Comparison of ENCODE assay signal across 19 cellular contexts in genomic region chr7:16999541-17000266, GRCh38.
DNase-seq lines count a peak whose midpoint lies in the region; ATAC-seq and TF ChIP-seq lines count a peak whose summit lies in the region.
"Had no signal": no experiment of that assay in that cellular context is flagged by ENCODE, and none has a peak within 500 bp of the region (broad histone marks: within the 10 kb centered on the region; RNA-seq: fewer than 3 reads in every experiment).

No MANE protein-coding gene starts in this region.

- H3K27me3 Mint-ChIP-seq in activated CD8-positive, alpha-beta memory T cell treated with anti-CD3 and anti-CD28 coated beads, Interleukin-2, amount 10 ng/mL, durations not matched to agents 7 days and 5 days = peaks cover 8% of the 10 kb centered on the region
- no peaks in the 10 kb centered on the region for H3K27me3 Mint-ChIP-seq in activated T-helper 17 cell treated with anti-CD3 and anti-CD28 coated beads, Interleukin-2, amount 50 U/mL, for 72 hours
- H3K27me3 Mint-ChIP-seq in stimulated activated memory B cell treated with anti-CD40 and anti-IgM and Interleukin-4, amounts not matched to agents 10 μg/mL and 1 μg/mL and 100 μg/mL, for 72 hours = no peaks in the 10 kb centered on the region
- peaks cover 6% of the 10 kb centered on the region for H3K27me3 Mint-ChIP-seq in nephron progenitor cell (ENCODE audit: low read depth, poor library complexity)
- H3K27me3 Mint-ChIP-seq: activated naive CD4-positive, alpha-beta T cell treated with anti-CD3 and anti-CD28 coated beads, Interleukin-2, amount 50 U/mL, for 24 hours had no signal

- peak overlapping the region; percentile 46 for H3K4me3 Mint-ChIP-seq in activated CD8-positive, alpha-beta memory T cell treated with anti-CD3 and anti-CD28 coated beads, Interleukin-2, amount 10 ng/mL, durations not matched to agents 7 days and 5 days
- H3K4me3 Mint-ChIP-seq in activated T-helper 17 cell treated with anti-CD3 and anti-CD28 coated beads, Interleukin-2, amount 50 U/mL, for 72 hours = peak overlapping the region; percentile 60
- no peak overlapping the region for H3K4me3 Mint-ChIP-seq in stimulated activated memory B cell treated with anti-CD40 and anti-IgM and Interleukin-4, amounts not matched to agents 10 μg/mL and 1 μg/mL and 100 μg/mL, for 72 hours
- no peak overlapping the region for H3K4me3 Mint-ChIP-seq in nephron progenitor cell
- H3K4me3 Mint-ChIP-seq: activated naive CD4-positive, alpha-beta T cell treated with anti-CD3 and anti-CD28 coated beads, Interleukin-2, amount 50 U/mL, for 24 hours had no signal

- H3K36me3 ChIP-seq in H7 (replicated peaks; ENCODE audit: control insufficient read depth, insufficient read depth, low read length) = no peaks in the 10 kb centered on the region
- H3K36me3 ChIP-seq: prostate gland had no signal

- DNase-seq in activated CD8-positive, alpha-beta memory T cell treated with anti-CD3 and anti-CD28 coated beads, Interleukin-2, amount 10 ng/mL, durations not matched to agents 7 days and 5 days = peak; percentile 59
- no peak for DNase-seq in activated CD8-positive, alpha-beta memory T cell treated with anti-CD3 and anti-CD28 coated beads, Interleukin-2, amount 50 U/mL, for 48 hours
- DNase-seq in NOMO-1 (lab: John Stamatoyannopoulos, UW; ENCODE audit: unreplicated experiment in 2 of 2) (peak; percentile 71 to 91), NCI-H526 (lab: John Stamatoyannopoulos, UW) (no peak), H7 (no peak), nephron progenitor cell (no peak)
- DNase-seq: activated CD4-positive, alpha-beta T cell treated with anti-CD3 and anti-CD28 coated beads for 48 hours; effector CD8-positive, alpha-beta T cell; GDM1; left colon; NCI-H2081; NCI-H69; RPMI8226; substantia nigra had no signal

- CTCF ChIA-PET in activated CD8-positive, alpha-beta memory T cell treated with anti-CD3 and anti-CD28 coated beads, Interleukin-2, amount 10 ng/mL, durations not matched to agents 7 days and 5 days (lab: Charles Lee) = interaction anchor here (0.7 to 4.0 kb wide), 5 partner anchors 10 to 491 kb away, joined by 3 to 17 read pairs (median 3); no protein-coding TSS in a partner anchor

- no peak for TF ChIP-seq CTCF in nephron progenitor cell (IDR thresholded peaks at IDR 0.05)

- H3K4me1 Mint-ChIP-seq in activated CD8-positive, alpha-beta memory T cell treated with anti-CD3 and anti-CD28 coated beads, Interleukin-2, amount 10 ng/mL, durations not matched to agents 7 days and 5 days = peaks cover 15% of the 10 kb centered on the region
- H3K4me1 Mint-ChIP-seq in activated T-helper 17 cell treated with anti-CD3 and anti-CD28 coated beads, Interleukin-2, amount 50 U/mL, for 72 hours = peaks cover 6% of the 10 kb centered on the region
- peaks cover 9% of the 10 kb centered on the region for H3K4me1 Mint-ChIP-seq in stimulated activated memory B cell treated with anti-CD40 and anti-IgM and Interleukin-4, amounts not matched to agents 10 μg/mL and 1 μg/mL and 100 μg/mL, for 72 hours
- no peaks in the 10 kb centered on the region for H3K4me1 Mint-ChIP-seq in nephron progenitor cell

- peaks cover 8% of the 10 kb centered on the region for H3K9me3 Mint-ChIP-seq in activated CD8-positive, alpha-beta memory T cell treated with anti-CD3 and anti-CD28 coated beads, Interleukin-2, amount 10 ng/mL, durations not matched to agents 7 days and 5 days (ENCODE audit: low read depth)
- peaks cover 13% of the 10 kb centered on the region for H3K9me3 Mint-ChIP-seq in activated T-helper 17 cell treated with anti-CD3 and anti-CD28 coated beads, Interleukin-2, amount 50 U/mL, for 72 hours
- H3K9me3 Mint-ChIP-seq in stimulated activated memory B cell treated with anti-CD40 and anti-IgM and Interleukin-4, amounts not matched to agents 10 μg/mL and 1 μg/mL and 100 μg/mL, for 72 hours = peaks cover 10% of the 10 kb centered on the region
- H3K9me3 Mint-ChIP-seq in nephron progenitor cell = peaks cover 24% of the 10 kb centered on the region

- peaks cover 37% of the 10 kb centered on the region for H3K36me3 Mint-ChIP-seq in activated CD8-positive, alpha-beta memory T cell treated with anti-CD3 and anti-CD28 coated beads, Interleukin-2, amount 10 ng/mL, durations not matched to agents 7 days and 5 days
- no peaks in the 10 kb centered on the region for H3K36me3 Mint-ChIP-seq in activated T-helper 17 cell treated with anti-CD3 and anti-CD28 coated beads, Interleukin-2, amount 50 U/mL, for 72 hours (ENCODE audit: low read depth)
- no peaks in the 10 kb centered on the region for H3K36me3 Mint-ChIP-seq in stimulated activated memory B cell treated with anti-CD40 and anti-IgM and Interleukin-4, amounts not matched to agents 10 μg/mL and 1 μg/mL and 100 μg/mL, for 72 hours
- no peaks in the 10 kb centered on the region for H3K36me3 Mint-ChIP-seq in nephron progenitor cell (ENCODE audit: low read depth)
- H3K36me3 Mint-ChIP-seq: activated naive CD4-positive, alpha-beta T cell treated with anti-CD3 and anti-CD28 coated beads, Interleukin-2, amount 50 U/mL, for 24 hours had no signal

- peak overlapping the region; percentile 81 for H3K27ac Mint-ChIP-seq in activated CD8-positive, alpha-beta memory T cell treated with anti-CD3 and anti-CD28 coated beads, Interleukin-2, amount 10 ng/mL, durations not matched to agents 7 days and 5 days
- H3K27ac Mint-ChIP-seq in activated T-helper 17 cell treated with anti-CD3 and anti-CD28 coated beads, Interleukin-2, amount 50 U/mL, for 72 hours = peak overlapping the region; percentile 85
- no peak overlapping the region for H3K27ac Mint-ChIP-seq in stimulated activated memory B cell treated with anti-CD40 and anti-IgM and Interleukin-4, amounts not matched to agents 10 μg/mL and 1 μg/mL and 100 μg/mL, for 72 hours
- H3K27ac Mint-ChIP-seq in nephron progenitor cell = no peak overlapping the region
- H3K27ac Mint-ChIP-seq: activated naive CD4-positive, alpha-beta T cell treated with anti-CD3 and anti-CD28 coated beads, Interleukin-2, amount 50 U/mL, for 24 hours had no signal

- ATAC-seq in activated CD8-positive, alpha-beta memory T cell treated with anti-CD3 and anti-CD28 coated beads, Interleukin-2, amount 10 ng/mL, durations not matched to agents 7 days and 5 days = peak; percentile 99
- ATAC-seq in activated T-helper 17 cell treated with anti-CD3 and anti-CD28 coated beads, Interleukin-2, amount 50 U/mL, for 72 hours (replicated peaks) = peak; percentile 98
- peak; percentile 45 for ATAC-seq in stimulated activated memory B cell treated with anti-CD40 and anti-IgM and Interleukin-4, amounts not matched to agents 10 μg/mL and 1 μg/mL and 100 μg/mL, for 72 hours
- ATAC-seq: A549, left colon had no signal

- no peaks in the 10 kb centered on the region for H3K27me3 ChIP-seq in H7 (ENCODE audit: control insufficient read depth, insufficient read depth, low read length)

- no peak overlapping the region for H3K4me3 ChIP-seq in H7 (ENCODE audit: insufficient read depth, low read depth, low read length)
- H3K4me3 ChIP-seq: A549, prostate gland had no signal

Comparison
In these comparisons a context has a peak if more than half of its experiments do, and no peak if none do; other contexts are left out.
1. DNase-seq: peak in activated CD8-positive, alpha-beta memory T cell treated with anti-CD3 and anti-CD28 coated beads, Interleukin-2, amount 10 ng/mL, durations not matched to agents 7 days and 5 days (single experiment) and NOMO-1 (2 of 2); none in activated CD8-positive, alpha-beta memory T cell treated with anti-CD3 and anti-CD28 coated beads, Interleukin-2, amount 50 U/mL, for 48 hours (single experiment), NCI-H526 (0 of 2), H7 (single experiment) and nephron progenitor cell (single experiment).
2. ATAC-seq: peak in every context shown above with its lines; median percentile 99 in activated CD8-positive, alpha-beta memory T cell treated with anti-CD3 and anti-CD28 coated beads, Interleukin-2, amount 10 ng/mL, durations not matched to agents 7 days and 5 days; 98 in activated T-helper 17 cell treated with anti-CD3 and anti-CD28 coated beads, Interleukin-2, amount 50 U/mL, for 72 hours; 45 in stimulated activated memory B cell treated with anti-CD40 and anti-IgM and Interleukin-4, amounts not matched to agents 10 μg/mL and 1 μg/mL and 100 μg/mL, for 72 hours.
3. H3K27ac Mint-ChIP-seq: peak in activated CD8-positive, alpha-beta memory T cell treated with anti-CD3 and anti-CD28 coated beads, Interleukin-2, amount 10 ng/mL, durations not matched to agents 7 days and 5 days (single experiment) and activated T-helper 17 cell treated with anti-CD3 and anti-CD28 coated beads, Interleukin-2, amount 50 U/mL, for 72 hours (single experiment); none in stimulated activated memory B cell treated with anti-CD40 and anti-IgM and Interleukin-4, amounts not matched to agents 10 μg/mL and 1 μg/mL and 100 μg/mL, for 72 hours (single experiment) and nephron progenitor cell (single experiment).
4. H3K4me3 Mint-ChIP-seq: peak in activated CD8-positive, alpha-beta memory T cell treated with anti-CD3 and anti-CD28 coated beads, Interleukin-2, amount 10 ng/mL, durations not matched to agents 7 days and 5 days (single experiment) and activated T-helper 17 cell treated with anti-CD3 and anti-CD28 coated beads, Interleukin-2, amount 50 U/mL, for 72 hours (single experiment); none in stimulated activated memory B cell treated with anti-CD40 and anti-IgM and Interleukin-4, amounts not matched to agents 10 μg/mL and 1 μg/mL and 100 μg/mL, for 72 hours (single experiment) and nephron progenitor cell (single experiment).